1 cellular context compared by ENCODE assay signal in genomic region chr20:4569092-4569491, GRCh38.
TF ChIP-seq lines count a peak whose summit lies in the region.

No MANE protein-coding gene starts in this region.

TF ChIP-seq in K562, 482 proteins besides CTCF, POLR2A, EP300 and RAD21:
- TF ChIP-seq BRD4 (IDR thresholded peaks at IDR 0.05) (no peak), TRIM28 (IDR thresholded peaks at IDR 0.05) (no peak), FIP1L1 (IDR thresholded peaks at IDR 0.05; ENCODE audit: low read depth, low read length, poor library complexity, severe bottlenecking) (no peak), ZBTB43 (CRISPR knock-in tag; IDR thresholded peaks at IDR 0.05) (no peak), RBFOX2 (IDR thresholded peaks at IDR 0.05; ENCODE audit: low read depth, low read length) (no peak), KAT2B (IDR thresholded peaks at IDR 0.05; ENCODE audit: low read depth, low read length) (no peak), SMAD3 (CRISPR knock-in tag; conservative IDR thresholded peaks at IDR 0.05) (no peak), THRA (IDR thresholded peaks at IDR 0.05) (no peak), KDM5B (IDR thresholded peaks at IDR 0.05; ENCODE audit: insufficient replicate concordance, low read depth, low read length) (no peak), MEF2D (tag; conservative IDR thresholded peaks at IDR 0.05; ENCODE audit: low read depth) (no peak), BHLHE40 (IDR thresholded peaks at IDR 0.05; ENCODE audit: low read length) (no peak)
